ENCODE assay signal across 1 cellular context in the genomic region with DNA sequence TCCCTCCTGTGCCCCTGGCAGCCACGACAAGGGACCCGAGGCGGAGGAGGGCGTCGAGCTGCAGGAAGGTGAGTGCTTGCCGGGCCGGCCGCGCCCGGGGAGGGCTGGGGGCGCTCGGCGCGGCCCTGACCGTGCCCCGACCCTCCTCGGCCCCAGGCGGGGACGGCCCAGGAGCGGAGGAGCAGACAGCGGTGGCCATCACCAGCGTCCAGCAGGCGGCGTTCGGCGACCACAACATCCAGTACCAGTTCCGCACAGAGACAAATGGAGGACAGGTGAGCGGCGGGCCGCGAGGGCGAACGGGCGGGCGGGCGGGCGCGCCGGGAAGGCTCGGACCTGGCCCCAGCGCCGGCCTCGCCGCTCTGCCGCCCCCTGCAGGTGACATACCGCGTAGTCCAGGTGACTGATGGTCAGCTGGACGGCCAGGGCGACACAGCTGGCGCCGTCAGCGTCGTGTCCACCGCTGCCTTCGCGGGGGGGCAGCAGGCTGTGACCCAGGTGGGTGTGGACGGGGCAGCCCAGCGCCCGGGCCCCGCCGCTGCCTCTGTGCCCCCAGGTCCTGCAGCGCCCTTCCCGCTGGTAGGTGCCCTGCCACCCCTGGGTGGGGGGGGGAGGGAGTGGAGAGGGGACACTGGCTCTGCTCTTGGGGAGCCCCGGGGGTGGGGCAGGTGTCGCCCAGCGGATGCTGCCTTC.
TF ChIP-seq lines count a peak whose summit lies in the region.

No MANE protein-coding gene starts in this region.

TF ChIP-seq in GM12878, 131 proteins besides CTCF, POLR2A, EP300 and RAD21 (continued from another document):
- TF ChIP-seq, protein P1, sequence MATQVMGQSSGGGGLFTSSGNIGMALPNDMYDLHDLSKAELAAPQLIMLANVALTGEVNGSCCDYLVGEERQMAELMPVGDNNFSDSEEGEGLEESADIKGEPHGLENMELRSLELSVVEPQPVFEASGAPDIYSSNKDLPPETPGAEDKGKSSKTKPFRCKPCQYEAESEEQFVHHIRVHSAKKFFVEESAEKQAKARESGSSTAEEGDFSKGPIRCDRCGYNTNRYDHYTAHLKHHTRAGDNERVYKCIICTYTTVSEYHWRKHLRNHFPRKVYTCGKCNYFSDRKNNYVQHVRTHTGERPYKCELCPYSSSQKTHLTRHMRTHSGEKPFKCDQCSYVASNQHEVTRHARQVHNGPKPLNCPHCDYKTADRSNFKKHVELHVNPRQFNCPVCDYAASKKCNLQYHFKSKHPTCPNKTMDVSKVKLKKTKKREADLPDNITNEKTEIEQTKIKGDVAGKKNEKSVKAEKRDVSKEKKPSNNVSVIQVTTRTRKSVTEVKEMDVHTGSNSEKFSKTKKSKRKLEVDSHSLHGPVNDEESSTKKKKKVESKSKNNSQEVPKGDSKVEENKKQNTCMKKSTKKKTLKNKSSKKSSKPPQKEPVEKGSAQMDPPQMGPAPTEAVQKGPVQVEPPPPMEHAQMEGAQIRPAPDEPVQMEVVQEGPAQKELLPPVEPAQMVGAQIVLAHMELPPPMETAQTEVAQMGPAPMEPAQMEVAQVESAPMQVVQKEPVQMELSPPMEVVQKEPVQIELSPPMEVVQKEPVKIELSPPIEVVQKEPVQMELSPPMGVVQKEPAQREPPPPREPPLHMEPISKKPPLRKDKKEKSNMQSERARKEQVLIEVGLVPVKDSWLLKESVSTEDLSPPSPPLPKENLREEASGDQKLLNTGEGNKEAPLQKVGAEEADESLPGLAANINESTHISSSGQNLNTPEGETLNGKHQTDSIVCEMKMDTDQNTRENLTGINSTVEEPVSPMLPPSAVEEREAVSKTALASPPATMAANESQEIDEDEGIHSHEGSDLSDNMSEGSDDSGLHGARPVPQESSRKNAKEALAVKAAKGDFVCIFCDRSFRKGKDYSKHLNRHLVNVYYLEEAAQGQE (IDR thresholded peaks at IDR 0.05; ENCODE audit: low read depth, low read length): no peak
- TF ChIP-seq POLR2AphosphoS2 (IDR thresholded peaks at IDR 0.05; ENCODE audit: low read depth, low read length) (no peak), TBL1XR1 (IDR thresholded peaks at IDR 0.05; ENCODE audit: low read depth, low read length) (no peak), NBN (IDR thresholded peaks at IDR 0.05) (no peak), CREM (IDR thresholded peaks at IDR 0.05; ENCODE audit: low read depth) (peak; percentile 42; the same call in 1 of the 2 replicates), RELA (IDR thresholded peaks at IDR 0.05; ENCODE audit: borderline replicate concordance, partially characterized antibody) (no peak), EGR1 (IDR thresholded peaks at IDR 0.05; ENCODE audit: borderline replicate concordance in 1 of 2, low read depth in 2 of 2, low read length in 2 of 2) (no peak), KDM1A (IDR thresholded peaks at IDR 0.05; ENCODE audit: borderline replicate concordance) (no peak), TARDBP (IDR thresholded peaks at IDR 0.05; ENCODE audit: borderline replicate concordance) (no peak), ZNF207 (IDR thresholded peaks at IDR 0.05; ENCODE audit: borderline replicate concordance) (no peak), JUNB (IDR thresholded peaks at IDR 0.05) (no peak), SMC3 (IDR thresholded peaks at IDR 0.05; ENCODE audit: borderline replicate concordance, low read length) (peak; percentile 40; the same call in 1 of the 2 replicates)
- TF ChIP-seq, protein P2, sequence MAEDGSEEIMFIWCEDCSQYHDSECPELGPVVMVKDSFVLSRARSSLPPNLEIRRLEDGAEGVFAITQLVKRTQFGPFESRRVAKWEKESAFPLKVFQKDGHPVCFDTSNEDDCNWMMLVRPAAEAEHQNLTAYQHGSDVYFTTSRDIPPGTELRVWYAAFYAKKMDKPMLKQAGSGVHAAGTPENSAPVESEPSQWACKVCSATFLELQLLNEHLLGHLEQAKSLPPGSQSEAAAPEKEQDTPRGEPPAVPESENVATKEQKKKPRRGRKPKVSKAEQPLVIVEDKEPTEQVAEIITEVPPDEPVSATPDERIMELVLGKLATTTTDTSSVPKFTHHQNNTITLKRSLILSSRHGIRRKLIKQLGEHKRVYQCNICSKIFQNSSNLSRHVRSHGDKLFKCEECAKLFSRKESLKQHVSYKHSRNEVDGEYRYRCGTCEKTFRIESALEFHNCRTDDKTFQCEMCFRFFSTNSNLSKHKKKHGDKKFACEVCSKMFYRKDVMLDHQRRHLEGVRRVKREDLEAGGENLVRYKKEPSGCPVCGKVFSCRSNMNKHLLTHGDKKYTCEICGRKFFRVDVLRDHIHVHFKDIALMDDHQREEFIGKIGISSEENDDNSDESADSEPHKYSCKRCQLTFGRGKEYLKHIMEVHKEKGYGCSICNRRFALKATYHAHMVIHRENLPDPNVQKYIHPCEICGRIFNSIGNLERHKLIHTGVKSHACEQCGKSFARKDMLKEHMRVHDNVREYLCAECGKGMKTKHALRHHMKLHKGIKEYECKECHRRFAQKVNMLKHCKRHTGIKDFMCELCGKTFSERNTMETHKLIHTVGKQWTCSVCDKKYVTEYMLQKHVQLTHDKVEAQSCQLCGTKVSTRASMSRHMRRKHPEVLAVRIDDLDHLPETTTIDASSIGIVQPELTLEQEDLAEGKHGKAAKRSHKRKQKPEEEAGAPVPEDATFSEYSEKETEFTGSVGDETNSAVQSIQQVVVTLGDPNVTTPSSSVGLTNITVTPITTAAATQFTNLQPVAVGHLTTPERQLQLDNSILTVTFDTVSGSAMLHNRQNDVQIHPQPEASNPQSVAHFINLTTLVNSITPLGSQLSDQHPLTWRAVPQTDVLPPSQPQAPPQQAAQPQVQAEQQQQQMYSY (CRISPR knock-in tag; IDR thresholded peaks at IDR 0.05): no peak
- TF ChIP-seq, protein P3, sequence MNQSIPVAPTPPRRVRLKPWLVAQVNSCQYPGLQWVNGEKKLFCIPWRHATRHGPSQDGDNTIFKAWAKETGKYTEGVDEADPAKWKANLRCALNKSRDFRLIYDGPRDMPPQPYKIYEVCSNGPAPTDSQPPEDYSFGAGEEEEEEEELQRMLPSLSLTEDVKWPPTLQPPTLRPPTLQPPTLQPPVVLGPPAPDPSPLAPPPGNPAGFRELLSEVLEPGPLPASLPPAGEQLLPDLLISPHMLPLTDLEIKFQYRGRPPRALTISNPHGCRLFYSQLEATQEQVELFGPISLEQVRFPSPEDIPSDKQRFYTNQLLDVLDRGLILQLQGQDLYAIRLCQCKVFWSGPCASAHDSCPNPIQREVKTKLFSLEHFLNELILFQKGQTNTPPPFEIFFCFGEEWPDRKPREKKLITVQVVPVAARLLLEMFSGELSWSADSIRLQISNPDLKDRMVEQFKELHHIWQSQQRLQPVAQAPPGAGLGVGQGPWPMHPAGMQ (IDR thresholded peaks at IDR 0.05; ENCODE audit: borderline replicate concordance): no peak
- TF ChIP-seq, protein P4, sequence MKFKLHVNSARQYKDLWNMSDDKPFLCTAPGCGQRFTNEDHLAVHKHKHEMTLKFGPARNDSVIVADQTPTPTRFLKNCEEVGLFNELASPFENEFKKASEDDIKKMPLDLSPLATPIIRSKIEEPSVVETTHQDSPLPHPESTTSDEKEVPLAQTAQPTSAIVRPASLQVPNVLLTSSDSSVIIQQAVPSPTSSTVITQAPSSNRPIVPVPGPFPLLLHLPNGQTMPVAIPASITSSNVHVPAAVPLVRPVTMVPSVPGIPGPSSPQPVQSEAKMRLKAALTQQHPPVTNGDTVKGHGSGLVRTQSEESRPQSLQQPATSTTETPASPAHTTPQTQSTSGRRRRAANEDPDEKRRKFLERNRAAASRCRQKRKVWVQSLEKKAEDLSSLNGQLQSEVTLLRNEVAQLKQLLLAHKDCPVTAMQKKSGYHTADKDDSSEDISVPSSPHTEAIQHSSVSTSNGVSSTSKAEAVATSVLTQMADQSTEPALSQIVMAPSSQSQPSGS (IDR thresholded peaks at IDR 0.05; ENCODE audit: low read length): no peak
- TF ChIP-seq, protein P5, sequence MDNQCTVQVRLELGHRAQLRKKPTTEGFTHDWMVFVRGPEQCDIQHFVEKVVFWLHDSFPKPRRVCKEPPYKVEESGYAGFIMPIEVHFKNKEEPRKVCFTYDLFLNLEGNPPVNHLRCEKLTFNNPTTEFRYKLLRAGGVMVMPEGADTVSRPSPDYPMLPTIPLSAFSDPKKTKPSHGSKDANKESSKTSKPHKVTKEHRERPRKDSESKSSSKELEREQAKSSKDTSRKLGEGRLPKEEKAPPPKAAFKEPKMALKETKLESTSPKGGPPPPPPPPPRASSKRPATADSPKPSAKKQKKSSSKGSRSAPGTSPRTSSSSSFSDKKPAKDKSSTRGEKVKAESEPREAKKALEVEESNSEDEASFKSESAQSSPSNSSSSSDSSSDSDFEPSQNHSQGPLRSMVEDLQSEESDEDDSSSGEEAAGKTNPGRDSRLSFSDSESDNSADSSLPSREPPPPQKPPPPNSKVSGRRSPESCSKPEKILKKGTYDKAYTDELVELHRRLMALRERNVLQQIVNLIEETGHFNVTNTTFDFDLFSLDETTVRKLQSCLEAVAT (IDR thresholded peaks at IDR 0.05): no peak
